8 cellular contexts compared by ENCODE assay signal in genomic region chr6:15299430-15300131, GRCh38. TPM values are rescaled to one million over a fixed set of nuclear protein-coding genes. Genes with fewer than 3 reads are reported as not detected.
DNase-seq lines count a peak whose midpoint lies in the region; ATAC-seq and TF ChIP-seq lines count a peak whose summit lies in the region.

No MANE protein-coding gene starts in this region.

- H3K27ac Mint-ChIP-seq in activated T-helper 1 cell treated with anti-CD3 and anti-CD28 coated beads, Interleukin-12 subunit alpha, Interleukin-12 subunit beta, Interleukin-2, Interleukin-4 antibody, amounts not matched to agents 30 ng/mL and 10 ng/mL and 1 ng/mL, durations not matched to agents 14 hours and 24 hours and 36 hours = peak overlapping the region; percentile 69
- no peak overlapping the region for H3K27ac Mint-ChIP-seq in type B pancreatic cell

- WGBS in mesodermal cell (ENCODE audit: insufficient coverage in 2 of 2), 2 experiments = 58 to 71% methylated on average over 4 to 6 of the region's 8 CpGs

- peaks cover 53% of the 10 kb centered on the region for H3K4me1 ChIP-seq in mesodermal cell (ENCODE audit: control insufficient read depth, insufficient read depth, low read length, poor library complexity, severe bottlenecking)

- no peaks in the 10 kb centered on the region for H3K9me3 ChIP-seq in mesodermal cell (ENCODE audit: control insufficient read depth, low read length)

- H3K4me1 Mint-ChIP-seq in activated T-helper 1 cell treated with anti-CD3 and anti-CD28 coated beads, Interleukin-12 subunit alpha, Interleukin-12 subunit beta, Interleukin-2, Interleukin-4 antibody, amounts not matched to agents 30 ng/mL and 10 ng/mL and 1 ng/mL, durations not matched to agents 14 hours and 24 hours and 36 hours (ENCODE audit: low read depth) = peaks cover 82% of the 10 kb centered on the region
- H3K4me1 Mint-ChIP-seq in type B pancreatic cell (ENCODE audit: unreplicated experiment) = peaks cover 51% of the 10 kb centered on the region

- H3K27ac ChIP-seq in mesodermal cell (ENCODE audit: low read depth, low read length, severe bottlenecking) (peak overlapping the region; percentile 84), coronary artery (peak overlapping the region in 1 of 2 donors; percentile 47)

- DNase-seq in HCEC 1CT (peak; percentile 54), Kasumi-1 (lab: John Stamatoyannopoulos, UW) (peak; percentile 98), DMS53 (lab: John Stamatoyannopoulos, UW) (no peak), coronary artery (ENCODE audit: low spot score) (no peak), type B pancreatic cell (ENCODE audit: extremely low spot score, unreplicated experiment) (no peak)
- no peak for DNase-seq in activated T-helper 1 cell treated with anti-CD3 and anti-CD28 coated beads, Interleukin-12 subunit alpha, Interleukin-12 subunit beta, Interleukin-2, Interleukin-4 antibody, amounts not matched to agents 30 ng/mL and 10 ng/mL and 1 ng/mL, durations not matched to agents 14 hours and 24 hours and 36 hours (ENCODE audit: low spot score)

- H3K36me3 Mint-ChIP-seq in activated T-helper 1 cell treated with anti-CD3 and anti-CD28 coated beads, Interleukin-12 subunit alpha, Interleukin-12 subunit beta, Interleukin-2, Interleukin-4 antibody, amounts not matched to agents 30 ng/mL and 10 ng/mL and 1 ng/mL, durations not matched to agents 14 hours and 24 hours and 36 hours (ENCODE audit: low read depth) = peaks cover 23% of the 10 kb centered on the region
- peaks cover 7% of the 10 kb centered on the region for H3K36me3 Mint-ChIP-seq in type B pancreatic cell

- peak; percentile 78 for ATAC-seq in GM18517 (IDR thresholded peaks at IDR 0.05; ENCODE audit: unreplicated experiment)

- H3K4me3 ChIP-seq in mesodermal cell (ENCODE audit: extremely low read depth, insufficient read depth, low read length, poor library complexity, severe bottlenecking) = no peak overlapping the region
- H3K4me3 ChIP-seq in coronary artery = no peak overlapping the region

- H3K36me3 ChIP-seq in mesodermal cell (ENCODE audit: control insufficient read depth, insufficient read depth, low read length) = no peaks in the 10 kb centered on the region

- H3K9me3 Mint-ChIP-seq in activated T-helper 1 cell treated with anti-CD3 and anti-CD28 coated beads, Interleukin-12 subunit alpha, Interleukin-12 subunit beta, Interleukin-2, Interleukin-4 antibody, amounts not matched to agents 30 ng/mL and 10 ng/mL and 1 ng/mL, durations not matched to agents 14 hours and 24 hours and 36 hours = no peaks in the 10 kb centered on the region
- no peaks in the 10 kb centered on the region for H3K9me3 Mint-ChIP-seq in type B pancreatic cell

- no peaks in the 10 kb centered on the region for H3K27me3 Mint-ChIP-seq in activated T-helper 1 cell treated with anti-CD3 and anti-CD28 coated beads, Interleukin-12 subunit alpha, Interleukin-12 subunit beta, Interleukin-2, Interleukin-4 antibody, amounts not matched to agents 30 ng/mL and 10 ng/mL and 1 ng/mL, durations not matched to agents 14 hours and 24 hours and 36 hours (ENCODE audit: insufficient read depth)
- no peaks in the 10 kb centered on the region for H3K27me3 Mint-ChIP-seq in type B pancreatic cell

- intact Hi-C loops in activated T-helper 1 cell treated with anti-CD3 and anti-CD28 coated beads, Interleukin-12 subunit alpha, Interleukin-12 subunit beta, Interleukin-2, Interleukin-4 antibody, amounts not matched to agents 30 ng/mL and 10 ng/mL and 1 ng/mL, durations not matched to agents 14 hours and 24 hours and 36 hours (cut with micrococcal nuclease) = loop anchor here (2.0 kb wide), 2 partner anchors 51 to 851 kb away; no protein-coding TSS in a partner anchor

- TF ChIP-seq CTCF in coronary artery (IDR thresholded peaks at IDR 0.05) (no peak), type B pancreatic cell (conservative IDR thresholded peaks at IDR 0.05) (no peak)

- peak overlapping the region; percentile 69 for H3K4me3 Mint-ChIP-seq in activated T-helper 1 cell treated with anti-CD3 and anti-CD28 coated beads, Interleukin-12 subunit alpha, Interleukin-12 subunit beta, Interleukin-2, Interleukin-4 antibody, amounts not matched to agents 30 ng/mL and 10 ng/mL and 1 ng/mL, durations not matched to agents 14 hours and 24 hours and 36 hours
- H3K4me3 Mint-ChIP-seq in type B pancreatic cell = no peak overlapping the region

RNA-seq across cellular contexts. Expression of gene JARID2, which starts 53.7 kb away (rescaled TPM):
- 60.5 and 62.5 TPM in 2 replicates for total RNA-seq in activated T-helper 1 cell treated with anti-CD3 and anti-CD28 coated beads, Interleukin-12 subunit alpha, Interleukin-12 subunit beta, Interleukin-2, Interleukin-4 antibody, amounts not matched to agents 30 ng/mL and 10 ng/mL and 1 ng/mL, durations not matched to agents 14 hours and 24 hours and 36 hours
- polyA plus RNA-seq in mesodermal cell (2013, experiment 1 of 2) = 32.9 TPM
- polyA plus RNA-seq in mesodermal cell (2013, experiment 2 of 2) = 28.8 TPM
- 35.9 and 43.9 TPM in 2 replicates for total RNA-seq in type B pancreatic cell (ENCODE audit: low replicate concordance)

Comparison
In these comparisons a context has a peak if more than half of its experiments do, and no peak if none do; other contexts are left out.
1. DNase-seq: peak in HCEC 1CT (single experiment) and Kasumi-1 (2 of 2); none in activated T-helper 1 cell treated with anti-CD3 and anti-CD28 coated beads, Interleukin-12 subunit alpha, Interleukin-12 subunit beta, Interleukin-2, Interleukin-4 antibody, amounts not matched to agents 30 ng/mL and 10 ng/mL and 1 ng/mL, durations not matched to agents 14 hours and 24 hours and 36 hours (single experiment), DMS53 (single experiment), coronary artery (single experiment) and type B pancreatic cell (single experiment).